22 cellular contexts compared by ENCODE assay signal in genomic region chr5:138964547-138965174, GRCh38.
DNase-seq lines count a peak whose midpoint lies in the region; ATAC-seq, FAIRE-seq and TF ChIP-seq lines count a peak whose summit lies in the region.
"Had no signal": no experiment of that assay in that cellular context is flagged by ENCODE, and none has a peak within 500 bp of the region (broad histone marks: within the 10 kb centered on the region; RNA-seq: fewer than 3 reads in every experiment).

No MANE protein-coding gene starts in this region.

- ATAC-seq in HG03139 (IDR thresholded peaks at IDR 0.05; ENCODE audit: unreplicated experiment): no peak
- no peak for ATAC-seq in HG02678 (IDR thresholded peaks at IDR 0.05; ENCODE audit: unreplicated experiment)
- ATAC-seq: GM12878; lower lobe of right lung; stimulated activated memory B cell treated with anti-CD40 and anti-IgM and Interleukin-4, amounts not matched to agents 10 μg/mL and 1 μg/mL and 100 μg/mL, for 72 hours had no signal

- H3K4me3 Mint-ChIP-seq in progenitor cell of endocrine pancreas (ENCODE audit: low read depth): no peak overlapping the region
- H3K4me3 Mint-ChIP-seq: activated naive CD8-positive, alpha-beta T cell treated with anti-CD3 and anti-CD28 coated beads for 36 hours; CD4-positive, alpha-beta memory T cell; stimulated activated memory B cell treated with anti-CD40 and anti-IgM and Interleukin-4, amounts not matched to agents 10 μg/mL and 1 μg/mL and 100 μg/mL, for 72 hours had no signal

- H3K4me1 ChIP-seq in HEK293 (ENCODE audit: control insufficient read depth, insufficient read depth, low read length): no peaks in the 10 kb centered on the region; the same call in 1 of the 2 replicates

- no peaks in the 10 kb centered on the region for H3K9me3 Mint-ChIP-seq in progenitor cell of endocrine pancreas (ENCODE audit: low read depth)
- H3K9me3 Mint-ChIP-seq: activated naive CD8-positive, alpha-beta T cell treated with anti-CD3 and anti-CD28 coated beads for 36 hours; CD4-positive, alpha-beta memory T cell; stimulated activated memory B cell treated with anti-CD40 and anti-IgM and Interleukin-4, amounts not matched to agents 10 μg/mL and 1 μg/mL and 100 μg/mL, for 72 hours had no signal

- no peak for DNase-seq in progenitor cell of endocrine pancreas (ENCODE audit: low spot score, unreplicated experiment)
- DNase-seq in cerebellar cortex (ENCODE audit: low spot score): no peak
- DNase-seq: activated naive CD8-positive, alpha-beta T cell treated with anti-CD3 and anti-CD28 coated beads for 36 hours; CD4-positive, alpha-beta memory T cell; DMS153; GM23248; IMR-90; lower lobe of right lung; NCI-H146; NCI-H82; Right ventricle myocardium superior; sigmoid colon had no signal

- CTCF ChIA-PET in HEK293 (lab: Yijun Ruan, JAX): interaction anchor here (0.7 kb wide), 1 partner anchor 23 kb away, joined by 3 read pairs; no protein-coding TSS in a partner anchor

- H3K27ac ChIP-seq in C4-2B (peak overlapping the region; percentile 46; the same call in 1 of the 2 replicates), HEK293 (ENCODE audit: extremely low read depth, low read depth, low read length) (no peak overlapping the region)
- H3K27ac ChIP-seq: GM23248, lower lobe of right lung, sigmoid colon, thoracic aorta had no signal

- peaks cover 2% of the 10 kb centered on the region for H3K27me3 Mint-ChIP-seq in progenitor cell of endocrine pancreas
- H3K27me3 Mint-ChIP-seq: activated naive CD8-positive, alpha-beta T cell treated with anti-CD3 and anti-CD28 coated beads for 36 hours; CD4-positive, alpha-beta memory T cell; stimulated activated memory B cell treated with anti-CD40 and anti-IgM and Interleukin-4, amounts not matched to agents 10 μg/mL and 1 μg/mL and 100 μg/mL, for 72 hours had no signal

- no peaks in the 10 kb centered on the region for H3K9me3 ChIP-seq in HEK293 (ENCODE audit: control insufficient read depth, insufficient read depth, low read depth, low read length)
- H3K9me3 ChIP-seq: lower lobe of right lung, sigmoid colon, thoracic aorta had no signal

- no peak overlapping the region for H3K4me3 ChIP-seq in HEK293 (ENCODE audit: low read depth, low read length)
- H3K4me3 ChIP-seq: GM12878, GM23248, lower lobe of right lung, sigmoid colon, thoracic aorta had no signal

- TF ChIP-seq CTCF in C4-2B (conservative IDR thresholded peaks at IDR 0.05) (no peak), HEK293 (tag by site-specific recombination; IDR thresholded peaks at IDR 0.05) (no peak), progenitor cell of endocrine pancreas (IDR thresholded peaks at IDR 0.05; ENCODE audit: unreplicated experiment) (no peak)

- peak overlapping the region; percentile 98 for H3K27ac Mint-ChIP-seq in progenitor cell of endocrine pancreas
- H3K27ac Mint-ChIP-seq: activated naive CD8-positive, alpha-beta T cell treated with anti-CD3 and anti-CD28 coated beads for 36 hours; CD4-positive, alpha-beta memory T cell; stimulated activated memory B cell treated with anti-CD40 and anti-IgM and Interleukin-4, amounts not matched to agents 10 μg/mL and 1 μg/mL and 100 μg/mL, for 72 hours had no signal

- peaks cover 52% of the 10 kb centered on the region for H3K4me1 Mint-ChIP-seq in progenitor cell of endocrine pancreas (ENCODE audit: low read depth)
- H3K4me1 Mint-ChIP-seq: activated naive CD8-positive, alpha-beta T cell treated with anti-CD3 and anti-CD28 coated beads for 36 hours; CD4-positive, alpha-beta memory T cell had no signal

- POLR2A ChIA-PET in HEK293 (lab: Yijun Ruan, JAX): interaction anchor here (0.6 kb wide), 1 partner anchor 397 kb away, joined by 5 read pairs; no protein-coding TSS in a partner anchor

- peaks cover 2% of the 10 kb centered on the region for H3K36me3 Mint-ChIP-seq in progenitor cell of endocrine pancreas (ENCODE audit: insufficient read depth)
- H3K36me3 Mint-ChIP-seq: activated naive CD8-positive, alpha-beta T cell treated with anti-CD3 and anti-CD28 coated beads for 36 hours; CD4-positive, alpha-beta memory T cell had no signal

- no peaks in the 10 kb centered on the region for H3K36me3 ChIP-seq in HEK293 (ENCODE audit: control insufficient read depth in 2 of 2, insufficient read depth in 1 of 2, low read length in 2 of 2)
- H3K36me3 ChIP-seq: lower lobe of right lung, sigmoid colon, thoracic aorta had no signal

- peak; percentile 36 for FAIRE-seq in islet of Langerhans (lab: Jason Lieb, UNC)
- FAIRE-seq: colon, TTC549 had no signal

TF ChIP-seq in HEK293, 187 proteins besides CTCF, POLR2A, EP300 and RAD21:
- TF ChIP-seq FEZF1 (tag by site-specific recombination; IDR thresholded peaks at IDR 0.05) (0 out of 2 replicates have a peak, but pooled peaks have one; percentile 20), ZNF843 (tag by site-specific recombination; IDR thresholded peaks at IDR 0.05) (no peak), KLF17 (tag by site-specific recombination; IDR thresholded peaks at IDR 0.05) (no peak), ZSCAN30 (tag by site-specific recombination; IDR thresholded peaks at IDR 0.05) (no peak), ZBTB20 (tag by site-specific recombination; IDR thresholded peaks at IDR 0.05) (peak; percentile 50)
- TF ChIP-seq, protein P1, sequence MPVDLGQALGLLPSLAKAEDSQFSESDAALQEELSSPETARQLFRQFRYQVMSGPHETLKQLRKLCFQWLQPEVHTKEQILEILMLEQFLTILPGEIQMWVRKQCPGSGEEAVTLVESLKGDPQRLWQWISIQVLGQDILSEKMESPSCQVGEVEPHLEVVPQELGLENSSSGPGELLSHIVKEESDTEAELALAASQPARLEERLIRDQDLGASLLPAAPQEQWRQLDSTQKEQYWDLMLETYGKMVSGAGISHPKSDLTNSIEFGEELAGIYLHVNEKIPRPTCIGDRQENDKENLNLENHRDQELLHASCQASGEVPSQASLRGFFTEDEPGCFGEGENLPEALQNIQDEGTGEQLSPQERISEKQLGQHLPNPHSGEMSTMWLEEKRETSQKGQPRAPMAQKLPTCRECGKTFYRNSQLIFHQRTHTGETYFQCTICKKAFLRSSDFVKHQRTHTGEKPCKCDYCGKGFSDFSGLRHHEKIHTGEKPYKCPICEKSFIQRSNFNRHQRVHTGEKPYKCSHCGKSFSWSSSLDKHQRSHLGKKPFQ (tag by site-specific recombination; IDR thresholded peaks at IDR 0.05): 0 out of 2 replicates have a peak, but pooled peaks have one; percentile 64
- TF ChIP-seq, protein P2, sequence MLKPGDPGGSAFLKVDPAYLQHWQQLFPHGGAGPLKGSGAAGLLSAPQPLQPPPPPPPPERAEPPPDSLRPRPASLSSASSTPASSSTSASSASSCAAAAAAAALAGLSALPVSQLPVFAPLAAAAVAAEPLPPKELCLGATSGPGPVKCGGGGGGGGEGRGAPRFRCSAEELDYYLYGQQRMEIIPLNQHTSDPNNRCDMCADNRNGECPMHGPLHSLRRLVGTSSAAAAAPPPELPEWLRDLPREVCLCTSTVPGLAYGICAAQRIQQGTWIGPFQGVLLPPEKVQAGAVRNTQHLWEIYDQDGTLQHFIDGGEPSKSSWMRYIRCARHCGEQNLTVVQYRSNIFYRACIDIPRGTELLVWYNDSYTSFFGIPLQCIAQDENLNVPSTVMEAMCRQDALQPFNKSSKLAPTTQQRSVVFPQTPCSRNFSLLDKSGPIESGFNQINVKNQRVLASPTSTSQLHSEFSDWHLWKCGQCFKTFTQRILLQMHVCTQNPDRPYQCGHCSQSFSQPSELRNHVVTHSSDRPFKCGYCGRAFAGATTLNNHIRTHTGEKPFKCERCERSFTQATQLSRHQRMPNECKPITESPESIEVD (tag by site-specific recombination; IDR thresholded peaks at IDR 0.05): peak; percentile 83
